1 cellular context compared by ENCODE assay signal in the genomic region with DNA sequence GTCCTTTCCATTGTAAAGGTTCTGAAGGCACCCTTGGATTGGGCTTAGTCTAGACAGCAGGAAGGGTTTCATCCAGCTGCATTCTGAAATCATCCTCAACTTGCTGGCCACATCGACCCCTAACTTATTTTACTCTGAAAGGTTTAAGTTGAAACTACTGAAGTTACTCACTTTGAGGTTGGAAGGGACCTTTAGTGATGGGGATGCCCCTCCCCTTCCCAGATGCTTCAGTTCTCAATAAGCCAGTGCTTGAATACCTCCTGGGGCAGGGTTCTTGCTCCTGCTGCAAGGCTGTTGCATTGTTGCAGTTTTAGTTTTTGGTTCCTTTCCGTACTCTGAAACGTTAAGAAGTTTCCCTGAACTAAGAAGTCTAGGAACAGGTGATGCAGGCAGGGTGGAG.
TF ChIP-seq lines count a peak whose summit lies in the region.

No MANE protein-coding gene starts in this region.

TF ChIP-seq in GM12878, 131 proteins besides CTCF, POLR2A, EP300 and RAD21:
- TF ChIP-seq JUNB (IDR thresholded peaks at IDR 0.05): peak; percentile 25; the same call in 1 of the 2 replicates
- no peak for TF ChIP-seq RAD51 (IDR thresholded peaks at IDR 0.05)
